Comparison of ENCODE assay signal across 15 cellular contexts in genomic region chr18:56200381-56200831, GRCh38.
DNase-seq lines count a peak whose midpoint lies in the region; ATAC-seq, FAIRE-seq and TF ChIP-seq lines count a peak whose summit lies in the region.
"Had no signal": no experiment of that assay in that cellular context is flagged by ENCODE, and none has a peak within 500 bp of the region (broad histone marks: within the 10 kb centered on the region; RNA-seq: fewer than 3 reads in every experiment).

No MANE protein-coding gene starts in this region.

- peak; percentile 87 for DNase-seq in EL
- DNase-seq in RCC 7860 (ENCODE audit: low spot score) = peak; percentile 39
- peak; percentile 58 for DNase-seq in fibroblast of gingiva (ENCODE audit: low read depth)
- DNase-seq in psoas muscle = no peak
- no peak for DNase-seq in activated effector memory CD4-positive, alpha-beta T cell treated with Interleukin-2 at 50 U/mL for 16 hours
- DNase-seq in activated T-cell treated with anti-CD3 and anti-CD28 coated beads, Interleukin-2, amount 50 U/mL, for 72 hours = no peak
- DNase-seq: activated CD4-positive, CD25-positive, alpha-beta regulatory T cell; head of caudate nucleus; mucosa of descending colon; SHP77 treated with DMSO at 0.1 percent for 48 hours had no signal

- peaks cover 5 to 11% of the 10 kb centered on the region in 2 donors for H3K9me3 Mint-ChIP-seq in activated T-cell treated with anti-CD3 and anti-CD28 coated beads, Interleukin-2, amount 50 U/mL, for 72 hours
- peaks cover 9% of the 10 kb centered on the region for H3K9me3 Mint-ChIP-seq in activated T-helper 17 cell treated with anti-CD3 and anti-CD28 coated beads, Interleukin-2, amount 50 U/mL, for 72 hours

- H3K36me3 Mint-ChIP-seq in activated T-cell treated with anti-CD3 and anti-CD28 coated beads, Interleukin-2, amount 50 U/mL, for 72 hours (ENCODE audit: insufficient read depth in 2 of 2) = peaks cover 0 to 3% of the 10 kb centered on the region in 2 donors
- no peaks in the 10 kb centered on the region for H3K36me3 Mint-ChIP-seq in activated T-helper 17 cell treated with anti-CD3 and anti-CD28 coated beads, Interleukin-2, amount 50 U/mL, for 72 hours (ENCODE audit: low read depth)

- TF ChIP-seq CTCF in psoas muscle (IDR thresholded peaks at IDR 0.05) = no peak

- no peaks in the 10 kb centered on the region for H3K27me3 Mint-ChIP-seq in activated T-cell treated with anti-CD3 and anti-CD28 coated beads, Interleukin-2, amount 50 U/mL, for 72 hours (ENCODE audit: low read depth)
- H3K27me3 Mint-ChIP-seq in activated T-helper 17 cell treated with anti-CD3 and anti-CD28 coated beads, Interleukin-2, amount 50 U/mL, for 72 hours = no peaks in the 10 kb centered on the region
- H3K27me3 Mint-ChIP-seq: central memory CD8-positive, alpha-beta T cell had no signal

- intact Hi-C loops in psoas muscle (cut with DNase I) = no loop called here

- H3K4me3 ChIP-seq in psoas muscle = no peak overlapping the region
- H3K4me3 ChIP-seq: mucosa of descending colon, skin epidermis had no signal

- H3K36me3 ChIP-seq in psoas muscle (ENCODE audit: insufficient read depth in 1 of 2, low read depth in 1 of 2) = no peaks in the 10 kb centered on the region

- H3K4me1 Mint-ChIP-seq in activated T-cell treated with anti-CD3 and anti-CD28 coated beads, Interleukin-2, amount 50 U/mL, for 72 hours (ENCODE audit: low read depth) = no peaks in the 10 kb centered on the region
- H3K4me1 Mint-ChIP-seq in activated T-helper 17 cell treated with anti-CD3 and anti-CD28 coated beads, Interleukin-2, amount 50 U/mL, for 72 hours = no peaks in the 10 kb centered on the region
- H3K4me1 Mint-ChIP-seq: central memory CD8-positive, alpha-beta T cell had no signal

- peaks cover 13% of the 10 kb centered on the region for H3K9me3 ChIP-seq in psoas muscle

- WGBS in psoas muscle, 3 donors = 63 to 87% (median 74%) methylated on average over 1 of the region's 1 CpG

- H3K27ac ChIP-seq in psoas muscle = peak overlapping the region; percentile 36

- no peak overlapping the region for H3K4me3 Mint-ChIP-seq in activated T-cell treated with anti-CD3 and anti-CD28 coated beads, Interleukin-2, amount 50 U/mL, for 72 hours
- H3K4me3 Mint-ChIP-seq in activated T-helper 17 cell treated with anti-CD3 and anti-CD28 coated beads, Interleukin-2, amount 50 U/mL, for 72 hours = no peak overlapping the region
- H3K4me3 Mint-ChIP-seq: activated T-helper 1 cell treated with anti-CD3 and anti-CD28 coated beads, Interleukin-12 subunit alpha, Interleukin-12 subunit beta, Interleukin-2, Interleukin-4 antibody, amounts not matched to agents 30 ng/mL and 10 ng/mL and 1 ng/mL, durations not matched to agents 14 hours and 24 hours and 36 hours; central memory CD8-positive, alpha-beta T cell had no signal

- FAIRE-seq in RCC 7860 (lab: Jason Lieb, UNC) = no peak

- H3K27me3 ChIP-seq in psoas muscle (ENCODE audit: insufficient read depth in 3 of 3, low read length in 2 of 3) = no peaks in the 10 kb centered on the region

- ATAC-seq in psoas muscle (no peak), GM21786 (IDR thresholded peaks at IDR 0.05; ENCODE audit: unreplicated experiment) (no peak)
- ATAC-seq in activated T-cell treated with anti-CD3 and anti-CD28 coated beads, Interleukin-2, amount 50 U/mL, for 72 hours (replicated peaks in 1 of 2) = no peak
- ATAC-seq in activated T-helper 17 cell treated with anti-CD3 and anti-CD28 coated beads, Interleukin-2, amount 50 U/mL, for 72 hours (replicated peaks) = no peak
- ATAC-seq: mucosa of descending colon had no signal

- H3K4me1 ChIP-seq in psoas muscle = no peaks in the 10 kb centered on the region

- H3K27ac Mint-ChIP-seq in activated T-cell treated with anti-CD3 and anti-CD28 coated beads, Interleukin-2, amount 50 U/mL, for 72 hours = no peak overlapping the region
- H3K27ac Mint-ChIP-seq in activated T-helper 17 cell treated with anti-CD3 and anti-CD28 coated beads, Interleukin-2, amount 50 U/mL, for 72 hours = no peak overlapping the region
- H3K27ac Mint-ChIP-seq: activated T-helper 1 cell treated with anti-CD3 and anti-CD28 coated beads, Interleukin-12 subunit alpha, Interleukin-12 subunit beta, Interleukin-2, Interleukin-4 antibody, amounts not matched to agents 30 ng/mL and 10 ng/mL and 1 ng/mL, durations not matched to agents 14 hours and 24 hours and 36 hours had no signal

Comparison
In these comparisons a context has a peak if more than half of its experiments do, and no peak if none do; other contexts are left out.
1. DNase-seq: peak in EL (single experiment), RCC 7860 (single experiment) and fibroblast of gingiva (single experiment); none in psoas muscle (0 of 2), activated effector memory CD4-positive, alpha-beta T cell treated with Interleukin-2 at 50 U/mL for 16 hours (single experiment) and activated T-cell treated with anti-CD3 and anti-CD28 coated beads, Interleukin-2, amount 50 U/mL, for 72 hours (0 of 2).